In genomic region chr3:150248116-150248864, GRCh38 we compare ENCODE assay signal across 11 cellular contexts.
A peak's percentile ranks its signal among the peaks of the same experiment; 100 is the strongest.
DNase-seq lines count a peak whose midpoint lies in the region; TF ChIP-seq lines count a peak whose summit lies in the region.
"Had no signal": no experiment of that assay in that cellular context is flagged by ENCODE, and none has a peak within 500 bp of the region (broad histone marks: within the 10 kb centered on the region; RNA-seq: fewer than 3 reads in every experiment).

No MANE protein-coding gene starts in this region.

- no peak overlapping the region for H4K91ac ChIP-seq in neuronal stem cell (ENCODE audit: low read depth, low read length, poor library complexity)

- no peak overlapping the region for H3K9ac ChIP-seq in neuronal stem cell (ENCODE audit: low read depth, low read length, poor library complexity)

- no peak overlapping the region for H4K8ac ChIP-seq in neuronal stem cell (ENCODE audit: low read depth, low read length)

- no peaks in the 10 kb centered on the region for H3K9me3 ChIP-seq in neuronal stem cell (replicated peaks in 1 of 2; ENCODE audit: control insufficient read depth in 2 of 2, insufficient read depth in 1 of 2, low read depth in 1 of 2, low read length in 2 of 2)

- no TSS peak for BruUV-seq in Calu3 (replicated peaks; lab: Mats Ljungman, UMichigan)

- DNase-seq in Calu3 (no peak), LoVo (ENCODE audit: low spot score) (peak; percentile 9), choroid plexus epithelial cell (ENCODE audit: low read depth) (peak; percentile 90), neuronal stem cell (ENCODE audit: low spot score) (no peak), CD1c-positive myeloid dendritic cell (ENCODE audit: extremely low spot score) (no peak), Kasumi-1 (lab: John Stamatoyannopoulos, UW) (no peak)
- DNase-seq in activated CD4-positive, alpha-beta T cell treated with anti-CD3 and anti-CD28 coated beads for 1 hour, result no peak
- no peak for DNase-seq in effector CD4-positive, alpha-beta T cell
- DNase-seq: activated T-cell treated with anti-CD3 and anti-CD28 coated beads, Interleukin-2, amount 50 U/mL, for 72 hours; effector CD8-positive, alpha-beta T cell; left colon had no signal

- CTCF ChIA-PET in Calu3 (lab: Charles Lee), result interaction anchor here (0.6 to 1.4 kb wide), 5 partner anchors 9 to 827 kb away, joined by 3 to 6 read pairs (median 4); no protein-coding TSS in a partner anchor

- no peak overlapping the region for H2BK12ac ChIP-seq in neuronal stem cell (ENCODE audit: low read length)

- no peaks in the 10 kb centered on the region for H3K36me3 ChIP-seq in neuronal stem cell (replicated peaks in 1 of 2; ENCODE audit: control insufficient read depth in 2 of 2, insufficient read depth in 2 of 2, low read length in 2 of 2)

- no peaks in the 10 kb centered on the region for H3K36me3 Mint-ChIP-seq in Calu3 (ENCODE audit: insufficient read depth, unreplicated experiment)

- no peak for TF ChIP-seq CTCF in Calu3 (IDR thresholded peaks at IDR 0.05; ENCODE audit: unreplicated experiment)
- no peak for TF ChIP-seq CTCF in choroid plexus epithelial cell (conservative IDR thresholded peaks at IDR 0.05; ENCODE audit: low read depth, low read length)

- no peak overlapping the region for H2BK5ac ChIP-seq in neuronal stem cell (ENCODE audit: low read length)

- H2BK120ac ChIP-seq in neuronal stem cell (ENCODE audit: low read depth, low read length), result no peak overlapping the region

- H3K4me1 Mint-ChIP-seq in Calu3 (ENCODE audit: low read depth, unreplicated experiment), result peaks cover 45% of the 10 kb centered on the region

- peaks cover 5 to 28% of the 10 kb centered on the region in 2 donors for H3K4me1 ChIP-seq in neuronal stem cell (ENCODE audit: control insufficient read depth in 2 of 2, insufficient read depth in 1 of 2, low read depth in 1 of 2, low read length in 2 of 2)

- H3K4ac ChIP-seq in neuronal stem cell (ENCODE audit: low read length), result no peak overlapping the region

- no peak overlapping the region for H3K18ac ChIP-seq in neuronal stem cell (ENCODE audit: low read length)

- H3K4me3 ChIP-seq in choroid plexus epithelial cell (ENCODE audit: low read depth, low read length) (no peak overlapping the region), neuronal stem cell (ENCODE audit: low read length in 2 of 2) (no peak overlapping the region)

- no peaks in the 10 kb centered on the region for H3K79me1 ChIP-seq in neuronal stem cell (ENCODE audit: low read depth, low read length)

- intact Hi-C loops in Calu3 (cut with micrococcal nuclease; ENCODE audit: unreplicated experiment), result no loop called here

- H3K4me3 Mint-ChIP-seq in Calu3 (ENCODE audit: low read depth, unreplicated experiment), result no peak overlapping the region
- H3K4me3 Mint-ChIP-seq: activated T-cell treated with anti-CD3 and anti-CD28 coated beads, Interleukin-2, amount 50 U/mL, for 72 hours had no signal

- H2BK15ac ChIP-seq in neuronal stem cell (ENCODE audit: low read length), result no peak overlapping the region

- no peaks in the 10 kb centered on the region for H3K27me3 ChIP-seq in neuronal stem cell (ENCODE audit: control insufficient read depth in 3 of 3, insufficient read depth in 3 of 3, low read depth in 1 of 3, low read length in 3 of 3)

- no peak overlapping the region for H3K14ac ChIP-seq in neuronal stem cell (ENCODE audit: low read length)

- H3K9me3 Mint-ChIP-seq in Calu3 (ENCODE audit: low read depth, unreplicated experiment), result no peaks in the 10 kb centered on the region
- H3K9me3 Mint-ChIP-seq: activated T-cell treated with anti-CD3 and anti-CD28 coated beads, Interleukin-2, amount 50 U/mL, for 72 hours had no signal

- H3K27me3 Mint-ChIP-seq in Calu3 (ENCODE audit: unreplicated experiment), result no peaks in the 10 kb centered on the region

- no peak overlapping the region for H3K27ac ChIP-seq in neuronal stem cell (replicated peaks; ENCODE audit: low read length)

- H3K27ac Mint-ChIP-seq in Calu3 (ENCODE audit: unreplicated experiment), result peak overlapping the region; percentile 57
- H3K27ac Mint-ChIP-seq: activated T-cell treated with anti-CD3 and anti-CD28 coated beads, Interleukin-2, amount 50 U/mL, for 72 hours had no signal

- WGBS in neuronal stem cell (ENCODE audit: extremely low coverage in 2 of 2, insufficient read length in 2 of 2, insufficient replicate concordance in 1 of 2), 2 donors, result no CpG with 5 or more reads among the region's 5 CpGs

- no peak overlapping the region for H2AK5ac ChIP-seq in neuronal stem cell (ENCODE audit: low read depth, low read length)

- H3K4me2 ChIP-seq in neuronal stem cell (ENCODE audit: insufficient read depth, low read length, poor library complexity, severe bottlenecking), result no peak overlapping the region

- no peak overlapping the region for H3K23ac ChIP-seq in neuronal stem cell (ENCODE audit: low read depth, low read length, poor library complexity)

- peak overlapping the region; percentile 80 for H2AFZ ChIP-seq in neuronal stem cell (ENCODE audit: low read length)

Comparison
In these comparisons a context has a peak if more than half of its experiments do, and no peak if none do; other contexts are left out.
1. DNase-seq: peak in LoVo (single experiment) and choroid plexus epithelial cell (single experiment); none in Calu3 (single experiment), neuronal stem cell (single experiment), activated CD4-positive, alpha-beta T cell treated with anti-CD3 and anti-CD28 coated beads for 1 hour (single experiment), CD1c-positive myeloid dendritic cell (single experiment), Kasumi-1 (0 of 2) and effector CD4-positive, alpha-beta T cell (single experiment).